Comparison of ENCODE assay signal across 24 cellular contexts in the genomic region with DNA sequence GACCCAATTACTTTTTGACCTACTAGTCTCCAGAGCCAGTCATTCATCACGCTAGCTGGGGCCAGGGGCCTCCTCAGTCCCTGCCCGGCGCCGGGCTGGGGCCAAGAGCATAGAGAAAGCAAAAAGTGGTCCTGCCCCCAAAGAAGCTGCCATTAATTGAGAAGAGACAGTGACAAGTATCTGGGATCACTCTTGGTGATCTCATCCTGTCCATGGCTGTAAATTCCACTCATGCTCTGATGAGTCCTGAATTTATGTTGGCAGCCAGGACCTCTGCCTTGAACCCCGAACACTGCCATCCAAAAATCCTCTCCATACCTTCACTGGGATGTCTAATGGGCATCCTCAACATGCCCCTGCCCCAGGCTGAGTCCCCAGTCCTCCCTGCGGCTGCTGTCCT. TPM values are rescaled to one million over a fixed set of nuclear protein-coding genes. Genes with fewer than 3 reads are reported as not detected.
DNase-seq lines count a peak whose midpoint lies in the region; ATAC-seq and TF ChIP-seq lines count a peak whose summit lies in the region.
"Had no signal": no experiment of that assay in that cellular context is flagged by ENCODE, and none has a peak within 500 bp of the region (broad histone marks: within the 10 kb centered on the region; RNA-seq: fewer than 3 reads in every experiment).

No MANE protein-coding gene starts in this region.

- intact Hi-C loops in adrenal gland (cut with DNase I): no loop called here

- no peaks in the 10 kb centered on the region for H3K9me3 Mint-ChIP-seq in nephron
- H3K9me3 Mint-ChIP-seq: activated CD4-positive, alpha-beta memory T cell treated with anti-CD3 and anti-CD28 coated beads for 36 hours; natural killer cell had no signal

- in situ Hi-C loops in ACHN (cut with HindIII; ENCODE audit: low pct_ligation_motif_present, low pct_unique_long_range_greater_than_20kb, low sequenced_read_pairs): no loop called here

- no peaks in the 10 kb centered on the region for H3K9me3 ChIP-seq in adrenal gland (replicated peaks in 1 of 3)
- H3K9me3 ChIP-seq: BLaER1 treated with 17β-estradiol and CSF1 and Interleukin-3, amounts not matched to agents 10 nM and 100 nM had no signal

- peaks cover 55% of the 10 kb centered on the region for H3K4me1 Mint-ChIP-seq in nephron
- H3K4me1 Mint-ChIP-seq: natural killer cell had no signal

- ATAC-seq in HG03571 (IDR thresholded peaks at IDR 0.05; ENCODE audit: unreplicated experiment) (no peak), HG02970 (IDR thresholded peaks at IDR 0.05; ENCODE audit: low FRiP score, unreplicated experiment) (no peak)
- ATAC-seq: left cardiac atrium, natural killer cell, sciatic nerve had no signal

- no peak for TF ChIP-seq POLR2A in adrenal gland (IDR thresholded peaks at IDR 0.05)

- no peaks in the 10 kb centered on the region for H3K27me3 ChIP-seq in adrenal gland
- H3K27me3 ChIP-seq: BLaER1 treated with 17β-estradiol and CSF1 and Interleukin-3, amounts not matched to agents 10 nM and 100 nM had no signal

- H3K4me1 ChIP-seq in adrenal gland (replicated peaks in 1 of 2): peaks cover 28 to 46% of the 10 kb centered on the region in 2 donors

- H3K27me3 Mint-ChIP-seq in nephron (ENCODE audit: low read depth): peaks cover 29% of the 10 kb centered on the region

- TF ChIP-seq CTCF in adrenal gland (IDR thresholded peaks at IDR 0.05): no peak
- TF ChIP-seq CTCF in nephron (IDR thresholded peaks at IDR 0.05; ENCODE audit: unreplicated experiment in 3 of 3): no peak

- H3K4me3 Mint-ChIP-seq in nephron: no peak overlapping the region
- H3K4me3 Mint-ChIP-seq: activated CD4-positive, alpha-beta memory T cell treated with anti-CD3 and anti-CD28 coated beads for 36 hours; natural killer cell had no signal

- no peaks in the 10 kb centered on the region for H3K36me3 Mint-ChIP-seq in nephron (ENCODE audit: low read depth)
- H3K36me3 Mint-ChIP-seq: activated CD4-positive, alpha-beta memory T cell treated with anti-CD3 and anti-CD28 coated beads for 36 hours; natural killer cell had no signal

- H3K36me3 ChIP-seq in adrenal gland (replicated peaks in 1 of 2): no peaks in the 10 kb centered on the region
- H3K36me3 ChIP-seq: BLaER1 treated with 17β-estradiol and CSF1 and Interleukin-3, amounts not matched to agents 10 nM and 100 nM had no signal

- peak; percentile 21 for DNase-seq in ACHN
- peak; percentile 29 for DNase-seq in M059J (ENCODE audit: low read depth)
- DNase-seq in adrenal gland: no peak
- DNase-seq in ecto neural progenitor cell (ENCODE audit: low spot score): no peak
- DNase-seq in NK-92 treated with Interleukin-12 subunit alpha and Interleukin-12 subunit beta, amount 100 ng/mL, for 24 hours (lab: John Stamatoyannopoulos, UW): no peak
- DNase-seq: activated CD4-positive, alpha-beta memory T cell treated with anti-CD3 and anti-CD28 coated beads for 36 hours; activated gamma-delta T cell treated with Interleukin-2 at 50 U/mL for 16 hours; activated T-cell treated with anti-CD3 and anti-CD28 coated beads for 4 hours; cortex of kidney; Karpas-422; left cardiac atrium; natural killer cell; NCI-H226; NCI-H82 had no signal

- no peak overlapping the region for H3K4me3 ChIP-seq in adrenal gland
- H3K4me3 ChIP-seq: BLaER1 treated with 17β-estradiol and CSF1 and Interleukin-3, amounts not matched to agents 10 nM and 100 nM had no signal

- peak overlapping the region in 2 of 3 experiments; percentile 69 to 86 for H3K27ac Mint-ChIP-seq in nephron
- H3K27ac Mint-ChIP-seq: activated CD4-positive, alpha-beta memory T cell treated with anti-CD3 and anti-CD28 coated beads for 36 hours; natural killer cell had no signal

- H3K27ac ChIP-seq in adrenal gland: peak overlapping the region; percentile 73 to 98 (median 86)
- H3K27ac ChIP-seq: BLaER1 treated with 17β-estradiol and CSF1 and Interleukin-3, amounts not matched to agents 10 nM and 100 nM had no signal

- 75 to 87% (median 80%) methylated on average over 3 to 6 of the region's 6 CpGs for WGBS in adrenal gland, 4 donors

RNA-seq across cellular contexts. Expression of gene DLK1, which starts 34.4 kb away (rescaled TPM):
- total RNA-seq in M059J (2014; rRNA removed; shearing (Covaris generic)): not detected in 2 replicates
- 1,000 to 10,000 TPM; 1,488 to 2,787 (median 2,011) TPM for total RNA-seq in adrenal gland
- 1,000 to 10,000 TPM in 1 of 3 donors, 100 to 1,000 TPM in 2; 426 to 1,401 (median 972) TPM for polyA plus RNA-seq in adrenal gland
- total RNA-seq: activated CD4-positive, alpha-beta memory T cell treated with anti-CD3 and anti-CD28 coated beads for 36 hours; bronchial epithelial cell; fibroblast of lung; mesenteric fat pad; natural killer cell; posterior vena cava; subcutaneous adipose tissue had no signal
- polyA plus RNA-seq: fibroblast of lung had no signal

Comparison
In these comparisons a context has a peak if more than half of its experiments do, and no peak if none do; other contexts are left out.
1. DNase-seq: peak in ACHN (single experiment) and M059J (single experiment); none in adrenal gland (0 of 7), ecto neural progenitor cell (single experiment) and NK-92 treated with Interleukin-12 subunit alpha and Interleukin-12 subunit beta, amount 100 ng/mL, for 24 hours (single experiment).
2. RNA of gene DLK1, which starts 34.4 kb away (total RNA-seq): 1,488 to 2,787 TPM in adrenal gland; not detected in M059J; every median in the first group is over 1,000 times any median in the second.